In genomic region chr2:237124820-237125219, GRCh38 we compare ENCODE assay signal across 20 cellular contexts. TPM values are rescaled to one million over a fixed set of nuclear protein-coding genes. Genes with fewer than 3 reads are reported as not detected.
DNase-seq lines count a peak whose midpoint lies in the region; ATAC-seq, FAIRE-seq and TF ChIP-seq lines count a peak whose summit lies in the region.
"Had no signal": no experiment of that assay in that cellular context is flagged by ENCODE, and none has a peak within 500 bp of the region (broad histone marks: within the 10 kb centered on the region; RNA-seq: fewer than 3 reads in every experiment).

No MANE protein-coding gene starts in this region.

- ATAC-seq in A549: no peak
- no peak for ATAC-seq in effector memory CD8-positive, alpha-beta T cell (replicated peaks)
- ATAC-seq: CD8-positive, alpha-beta T cell; GM12878; HCT116 had no signal

- CTCF ChIA-PET in A549 (lab: Yijun Ruan, JAX): interaction anchor here (1.0 to 1.6 kb wide), 2 partner anchors 285 to 447 kb away, joined by 5 to 6 read pairs; no protein-coding TSS in a partner anchor
- CTCF ChIA-PET in activated naive CD4-positive, alpha-beta T cell treated with anti-CD3 and anti-CD28 coated beads for 36 hours (lab: Charles Lee): no interaction called here

- POLR2A ChIA-PET in A549 (lab: Yijun Ruan, JAX): no interaction called here

- TF ChIP-seq EP300 in A549 (IDR thresholded peaks at IDR 0.05) (no peak), sigmoid colon (IDR thresholded peaks at IDR 0.05) (no peak)

- no peak for DNase-seq in A549 (ENCODE audit: low read depth in 1 of 2, low spot score in 1 of 2)
- DNase-seq in coronary artery (ENCODE audit: low spot score): peak; percentile 56
- DNase-seq in sigmoid colon: no peak
- DNase-seq in vagina (ENCODE audit: extremely low spot score in 2 of 2): peak in 1 of 2 donors; percentile 75
- DNase-seq in effector memory CD8-positive, alpha-beta T cell: no peak
- DNase-seq in breast epithelium (ENCODE audit: low spot score in 2 of 2): no peak
- no peak for DNase-seq in activated naive CD4-positive, alpha-beta T cell treated with anti-CD3 and anti-CD28 coated beads for 36 hours
- DNase-seq: 8988T; Calu3; CD8-positive, alpha-beta T cell; DND-41; EL; GOT3; H7; HFFc6 had no signal

- TF ChIP-seq POLR2A in A549 (IDR thresholded peaks at IDR 0.05; ENCODE audit: low read length) (no peak), sigmoid colon (IDR thresholded peaks at IDR 0.05) (no peak), vagina (IDR thresholded peaks at IDR 0.05) (no peak), breast epithelium (IDR thresholded peaks at IDR 0.05) (no peak)

- H3K9me3 ChIP-seq in A549 (0 out of 3 replicates have a peak, but pooled peaks cover 8% of the 10 kb centered on the region), sigmoid colon (no peaks in the 10 kb centered on the region), vagina (no peaks in the 10 kb centered on the region), breast epithelium (no peaks in the 10 kb centered on the region)
- H3K9me3 ChIP-seq: BLaER1 treated with 17β-estradiol and CSF1 and Interleukin-3, amounts not matched to agents 10 nM and 100 nM had no signal

- no peaks in the 10 kb centered on the region for H3K36me3 Mint-ChIP-seq in effector memory CD8-positive, alpha-beta T cell (ENCODE audit: insufficient read depth)
- H3K36me3 Mint-ChIP-seq in activated naive CD4-positive, alpha-beta T cell treated with anti-CD3 and anti-CD28 coated beads for 36 hours (ENCODE audit: low read depth): no peaks in the 10 kb centered on the region
- H3K36me3 Mint-ChIP-seq: CD8-positive, alpha-beta T cell had no signal

- H3K4me1 ChIP-seq in A549 (peaks cover 22% of the 10 kb centered on the region), sigmoid colon (peaks cover 0 to 59% (median 50%) of the 10 kb centered on the region in 4 donors), vagina (peaks cover 31% of the 10 kb centered on the region), breast epithelium (no peaks in the 10 kb centered on the region)

- H3K27ac ChIP-seq in A549 (peak overlapping the region; percentile 20 to 58; a peak in 3 of 6 replicates), coronary artery (no peak overlapping the region), sigmoid colon (peak overlapping the region in 3 of 4 donors; percentile 84 to 93 (median 90)), vagina (peak overlapping the region; percentile 98), breast epithelium (no peak overlapping the region)
- H3K27ac ChIP-seq: BLaER1 treated with 17β-estradiol and CSF1 and Interleukin-3, amounts not matched to agents 10 nM and 100 nM had no signal

- WGBS in A549 (ENCODE audit: missing lambda C conversion rate): 95% methylated on average over 7 of the region's 7 CpGs
- 94% methylated on average over 7 of the region's 7 CpGs for WGBS in sigmoid colon, 2 donors

- no peak overlapping the region for H3K4me3 ChIP-seq in A549
- H3K4me3 ChIP-seq in coronary artery: no peak overlapping the region
- H3K4me3 ChIP-seq in sigmoid colon: no peak overlapping the region
- H3K4me3 ChIP-seq in vagina: no peak overlapping the region
- no peak overlapping the region for H3K4me3 ChIP-seq in breast epithelium
- H3K4me3 ChIP-seq: BLaER1 treated with 17β-estradiol and CSF1 and Interleukin-3, amounts not matched to agents 10 nM and 100 nM; GM12878 had no signal

- no peaks in the 10 kb centered on the region for H3K4me1 Mint-ChIP-seq in effector memory CD8-positive, alpha-beta T cell (ENCODE audit: low read depth in 2 of 2)
- H3K4me1 Mint-ChIP-seq in activated naive CD4-positive, alpha-beta T cell treated with anti-CD3 and anti-CD28 coated beads for 36 hours (ENCODE audit: low read depth): no peaks in the 10 kb centered on the region
- H3K4me1 Mint-ChIP-seq: B cell had no signal

- no peak for TF ChIP-seq RAD21 in A549 (conservative IDR thresholded peaks at IDR 0.05 in 1 of 2, IDR thresholded peaks at IDR 0.05 in 1 of 2)

- H3K9me3 Mint-ChIP-seq in effector memory CD8-positive, alpha-beta T cell: no peaks in the 10 kb centered on the region
- no peaks in the 10 kb centered on the region for H3K9me3 Mint-ChIP-seq in activated naive CD4-positive, alpha-beta T cell treated with anti-CD3 and anti-CD28 coated beads for 36 hours
- H3K9me3 Mint-ChIP-seq: CD8-positive, alpha-beta T cell; HFFc6 had no signal

- H3K36me3 ChIP-seq in sigmoid colon: no peaks in the 10 kb centered on the region
- no peaks in the 10 kb centered on the region for H3K36me3 ChIP-seq in vagina
- no peaks in the 10 kb centered on the region for H3K36me3 ChIP-seq in breast epithelium
- H3K36me3 ChIP-seq: BLaER1 treated with 17β-estradiol and CSF1 and Interleukin-3, amounts not matched to agents 10 nM and 100 nM had no signal

- intact Hi-C loops in sigmoid colon (cut with DNase I) (loop anchor here (5.0 to 10.0 kb wide), 4 partner anchors 167 to 620 kb away; no protein-coding TSS in a partner anchor), vagina (cut with DNase I) (loop anchor here (10.0 kb wide), 1 partner anchor 450 kb away; no protein-coding TSS in a partner anchor), breast epithelium (cut with DNase I; ENCODE audit: low total_unique reads) (no loop called here)
- intact Hi-C loops in activated naive CD4-positive, alpha-beta T cell treated with anti-CD3 and anti-CD28 coated beads for 36 hours (cut with micrococcal nuclease): loop anchor here (10.0 kb wide), 1 partner anchor 450 kb away; no protein-coding TSS in a partner anchor

- no peaks in the 10 kb centered on the region for H3K27me3 ChIP-seq in sigmoid colon
- H3K27me3 ChIP-seq in vagina: no peaks in the 10 kb centered on the region
- no peaks in the 10 kb centered on the region for H3K27me3 ChIP-seq in breast epithelium
- H3K27me3 ChIP-seq: BLaER1 treated with 17β-estradiol and CSF1 and Interleukin-3, amounts not matched to agents 10 nM and 100 nM had no signal

- no peak overlapping the region for H3K27ac Mint-ChIP-seq in effector memory CD8-positive, alpha-beta T cell
- no peak overlapping the region for H3K27ac Mint-ChIP-seq in activated naive CD4-positive, alpha-beta T cell treated with anti-CD3 and anti-CD28 coated beads for 36 hours
- H3K27ac Mint-ChIP-seq: B cell; CD8-positive, alpha-beta T cell; HFFc6 had no signal

- FAIRE-seq in A549 (lab: Jason Lieb, UNC): no peak
- FAIRE-seq: GM12878, HepG2 had no signal

- no peak overlapping the region for H3K4me3 Mint-ChIP-seq in effector memory CD8-positive, alpha-beta T cell
- no peak overlapping the region for H3K4me3 Mint-ChIP-seq in activated naive CD4-positive, alpha-beta T cell treated with anti-CD3 and anti-CD28 coated beads for 36 hours
- H3K4me3 Mint-ChIP-seq: B cell; CD8-positive, alpha-beta T cell; HFFc6 had no signal

- no peak overlapping the region for H3K4me2 ChIP-seq in A549

- no peak for TF ChIP-seq CTCF in A549 (IDR thresholded peaks at IDR 0.05)
- TF ChIP-seq CTCF in coronary artery (IDR thresholded peaks at IDR 0.05): no peak
- no peak for TF ChIP-seq CTCF in sigmoid colon (IDR thresholded peaks at IDR 0.05)
- TF ChIP-seq CTCF in vagina (IDR thresholded peaks at IDR 0.05): no peak
- no peak for TF ChIP-seq CTCF in breast epithelium (IDR thresholded peaks at IDR 0.05)

- peaks cover 0 to 5% of the 10 kb centered on the region in 2 donors for H3K27me3 Mint-ChIP-seq in effector memory CD8-positive, alpha-beta T cell
- no peaks in the 10 kb centered on the region for H3K27me3 Mint-ChIP-seq in activated naive CD4-positive, alpha-beta T cell treated with anti-CD3 and anti-CD28 coated beads for 36 hours (ENCODE audit: low read depth)
- H3K27me3 Mint-ChIP-seq: B cell had no signal

TF ChIP-seq in A549, 52 proteins besides CTCF, POLR2A, EP300 and RAD21:
- TF ChIP-seq MAFK (IDR thresholded peaks at IDR 0.05; ENCODE audit: partially characterized antibody) (no peak), CBX8 (IDR thresholded peaks at IDR 0.05) (no peak), EHF (CRISPR knock-in tag; IDR thresholded peaks at IDR 0.05) (no peak), CHD4 (IDR thresholded peaks at IDR 0.05; ENCODE audit: borderline replicate concordance) (no peak)
TF ChIP-seq in A549: peak in this region for 0.

RNA-seq across cellular contexts. Expression of gene COPS8, which starts 39.1 kb away (rescaled TPM):
- polyA plus RNA-seq in A549 (2011; rRNA removed): 129 and 161 TPM in 2 replicates
- polyA plus RNA-seq in A549 (2012; cell fraction: cytosol; rRNA removed): 65.4 and 67.5 TPM in 2 replicates
- 17.5 and 36.9 TPM in 2 replicates for polyA plus RNA-seq in A549 (2012; cell fraction: nucleus; rRNA removed)
- 76.1 to 88.9 TPM (median 85.7 TPM) in 3 replicates for polyA plus RNA-seq in A549 (2017; fragmentation: RNase III; extraction: RNeasy Plus Mini Kit Qiagen cat#74134 plus additional on column Dnase treatment)
- polyA minus RNA-seq in A549 (2011; rRNA and poly(A)+ RNA removed): 22.7 and 24.7 TPM in 2 replicates
- 10 to 100 TPM; 59.1 to 95.6 (median 82.7) TPM for total RNA-seq in sigmoid colon
- 10 to 100 TPM; 24.7 to 34.8 (median 28.9) TPM for polyA plus RNA-seq in sigmoid colon
- total RNA-seq in vagina: 46.9 TPM
- total RNA-seq in breast epithelium: 100 to 1,000 TPM in 2 of 3 donors, 10 to 100 TPM in 1; 88.8 to 205 (median 103) TPM
- total RNA-seq in activated naive CD4-positive, alpha-beta T cell treated with anti-CD3 and anti-CD28 coated beads for 36 hours: 10 to 100 TPM; 67.8 to 69.2 TPM

Comparison
In these comparisons a context has a peak if more than half of its experiments do, and no peak if none do; other contexts are left out.
1. H3K27ac ChIP-seq: peak in A549 (2 of 2), sigmoid colon (3 of 4) and vagina (single experiment); none in coronary artery (0 of 2) and breast epithelium (0 of 2).